14 cellular contexts compared by ENCODE assay signal in the genomic region with DNA sequence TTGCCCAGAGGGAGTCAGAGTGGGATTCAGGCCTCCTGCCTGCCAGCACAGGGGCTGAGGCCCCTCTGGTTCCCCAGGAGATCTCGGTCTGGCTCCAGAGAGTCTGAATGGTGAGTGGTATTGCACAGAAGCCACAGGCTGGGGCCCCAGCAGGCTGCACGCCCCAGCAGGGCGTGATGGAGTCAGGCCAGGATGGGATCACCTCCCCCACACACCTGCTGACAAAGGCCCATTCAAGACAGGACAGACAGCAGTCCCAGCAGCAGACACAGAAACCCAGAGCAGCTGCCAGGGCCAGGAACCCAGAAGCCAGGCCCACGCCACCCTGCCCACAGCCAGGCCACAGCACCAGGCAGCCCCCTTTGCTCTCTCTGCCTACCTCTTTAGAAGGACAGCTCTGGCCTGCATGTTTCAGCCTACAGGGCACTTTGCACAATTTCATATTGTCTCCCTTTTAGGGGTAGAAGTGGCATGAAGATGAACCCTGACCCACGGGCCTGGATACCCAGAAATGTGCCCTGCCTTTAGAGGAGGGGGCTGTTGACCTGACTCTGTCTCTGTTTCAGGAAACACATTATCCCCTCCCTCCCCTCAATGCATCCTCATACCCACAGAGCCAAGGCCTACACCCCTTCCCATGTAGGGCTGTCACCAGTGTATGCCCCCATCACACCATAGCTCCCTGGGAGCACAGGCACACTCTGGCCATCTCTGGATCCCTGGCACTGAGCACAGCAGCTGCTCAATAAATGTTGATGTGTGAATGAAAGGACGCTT. TPM values are rescaled to one million over a fixed set of nuclear protein-coding genes. Genes with fewer than 3 reads are reported as not detected.
DNase-seq lines count a peak whose midpoint lies in the region; ATAC-seq, FAIRE-seq and TF ChIP-seq lines count a peak whose summit lies in the region.
"Had no signal": no experiment of that assay in that cellular context is flagged by ENCODE, and none has a peak within 500 bp of the region (broad histone marks: within the 10 kb centered on the region; RNA-seq: fewer than 3 reads in every experiment).

No MANE protein-coding gene starts in this region.

- H2BK5ac ChIP-seq in H9 (ENCODE audit: insufficient read length, low read length) = no peak overlapping the region

- H2AK5ac ChIP-seq in H9 (ENCODE audit: insufficient read length, low read length) = no peak overlapping the region

- H2BK12ac ChIP-seq in H9 (ENCODE audit: insufficient read length, low read depth, low read length) = no peak overlapping the region

- peak in 1 of 2 donors; percentile 32 for DNase-seq in cardiac muscle cell (ENCODE audit: low read depth in 1 of 2, low spot score in 1 of 2)
- no peak for DNase-seq in Right ventricle myocardium superior
- peak; percentile 64 for DNase-seq in RPMI8226
- peak; percentile 50 for DNase-seq in midbrain (lab: John Stamatoyannopoulos, UW)
- peak; percentile 59 for DNase-seq in urothelium cell line (ENCODE audit: low spot score)
- DNase-seq in H9 = no peak
- no peak for DNase-seq in HT-29 (ENCODE audit: low spot score)
- no peak for DNase-seq in CD1c-positive myeloid dendritic cell (ENCODE audit: extremely low spot score)
- DNase-seq: AML-193, occipital lobe, PC-3 had no signal

- no peak overlapping the region for H3K4me3 ChIP-seq in cardiac muscle cell

- no peak for FAIRE-seq in urothelium cell line (lab: Jason Lieb, UNC)
- FAIRE-seq: TTC549 had no signal

- H3T11ph ChIP-seq in H9 (ENCODE audit: low read length) = no peak overlapping the region

- H3K27me3 ChIP-seq in cardiac muscle cell = no peaks in the 10 kb centered on the region
- no peaks in the 10 kb centered on the region; the same call in 1 of the 2 replicates for H3K27me3 ChIP-seq in H9 (ENCODE audit: insufficient read depth, low read length)

- no peak overlapping the region; the same call in 1 of the 2 replicates for H3K14ac ChIP-seq in H9 (ENCODE audit: insufficient read depth, low read length)

- H3K4me3 Mint-ChIP-seq in H9 = no peak overlapping the region; a peak in 1 of 5 replicates
- H3K4me3 Mint-ChIP-seq: activated T-helper 17 cell treated with anti-CD3 and anti-CD28 coated beads, Interleukin-2, amount 50 U/mL, for 72 hours; IgD-negative memory B cell had no signal

- no peak overlapping the region for H2BK20ac ChIP-seq in H9 (ENCODE audit: low read depth, low read length, poor library complexity, severe bottlenecking)

- no peak overlapping the region for H2AFZ ChIP-seq in H9 (ENCODE audit: low read length)

- H3K9ac ChIP-seq in H9 (ENCODE audit: extremely low read depth, insufficient read length, low read length) = no peak overlapping the region

- peak overlapping the region; percentile 61 for H3K27ac ChIP-seq in cardiac muscle cell
- H3K27ac ChIP-seq in H9 (ENCODE audit: insufficient read length, low read depth, low read length) = no peak overlapping the region

- H4K5ac ChIP-seq in H9 (ENCODE audit: insufficient read length, low read depth, low read length) = no peak overlapping the region

- H4K91ac ChIP-seq in H9 (ENCODE audit: insufficient read length, low read depth, low read length) = no peak overlapping the region

- peaks cover 7% of the 10 kb centered on the region for H3K23me2 ChIP-seq in H9 (ENCODE audit: insufficient read length, low read depth, low read length, poor library complexity, severe bottlenecking)

- peak overlapping the region in 1 of 3 experiments; percentile 45; a peak in 3 of 7 replicates for H3K27ac Mint-ChIP-seq in H9
- H3K27ac Mint-ChIP-seq: activated T-helper 17 cell treated with anti-CD3 and anti-CD28 coated beads, Interleukin-2, amount 50 U/mL, for 72 hours had no signal

- no peak overlapping the region for H2BK15ac ChIP-seq in H9 (ENCODE audit: low read depth, low read length)

- peaks cover 40 to 66% of the 10 kb centered on the region in 2 experiments for H3K4me1 Mint-ChIP-seq in H9

- no peaks in the 10 kb centered on the region for H3K9me3 Mint-ChIP-seq in H9
- H3K9me3 Mint-ChIP-seq: activated T-helper 17 cell treated with anti-CD3 and anti-CD28 coated beads, Interleukin-2, amount 50 U/mL, for 72 hours; IgD-negative memory B cell had no signal

- no peak overlapping the region for H3K56ac ChIP-seq in H9 (ENCODE audit: insufficient read length, low read depth, low read length)

- no peaks in the 10 kb centered on the region for H3K9me3 ChIP-seq in cardiac muscle cell (ENCODE audit: low read depth)
- H3K9me3 ChIP-seq in H9 (ENCODE audit: control insufficient read depth, low read depth, low read length) = no peaks in the 10 kb centered on the region

- TF ChIP-seq CTCF in cardiac muscle cell (IDR thresholded peaks at IDR 0.05; ENCODE audit: low read depth, low read length) (no peak), H9 (conservative IDR thresholded peaks at IDR 0.05) (no peak)

- no CpG with 5 or more reads among the region's 6 CpGs for WGBS in H9 (ENCODE audit: extremely low coverage, insufficient read length, low lambda C conversion rate)

- no peak overlapping the region for H4K8ac ChIP-seq in H9 (replicated peaks; ENCODE audit: insufficient read length, low read depth, low read length)

- intact Hi-C loops in Right ventricle myocardium superior (cut with DNase I) = no loop called here

- no peaks in the 10 kb centered on the region for H4K20me1 ChIP-seq in H9 (ENCODE audit: control insufficient read depth, insufficient read depth, insufficient read length)

- H3K79me1 ChIP-seq in H9 (ENCODE audit: insufficient read depth, low read depth, low read length, poor library complexity, severe bottlenecking) = no peaks in the 10 kb centered on the region

- peaks cover 39% of the 10 kb centered on the region for H3K27me3 Mint-ChIP-seq in H9 (ENCODE audit: low read depth)

- H3K36me3 Mint-ChIP-seq in H9 (ENCODE audit: insufficient read depth in 1 of 3, low read depth in 3 of 3) = 0 out of 7 replicates have a peak, but pooled peaks cover 0 to 3% (median 0%) of the 10 kb centered on the region in 3 experiments

- no peak overlapping the region for H3K18ac ChIP-seq in H9 (ENCODE audit: insufficient read length, low read depth, low read length)

- no peak overlapping the region for H2BK120ac ChIP-seq in H9 (ENCODE audit: low read depth, low read length, poor library complexity, severe bottlenecking)

- ATAC-seq in Right ventricle myocardium superior (ENCODE audit: poor library complexity) = no peak
- ATAC-seq: activated T-helper 17 cell treated with anti-CD3 and anti-CD28 coated beads, Interleukin-2, amount 50 U/mL, for 72 hours; PC-3 had no signal

- no peak overlapping the region for H3K23ac ChIP-seq in H9 (ENCODE audit: insufficient read length, low read depth, low read length)

- H3K79me2 ChIP-seq in H9 (ENCODE audit: insufficient read depth, low read length) = no peaks in the 10 kb centered on the region

- no peaks in the 10 kb centered on the region for H3K36me3 ChIP-seq in cardiac muscle cell

- H3K4ac ChIP-seq in H9 (ENCODE audit: low read depth, low read length) = no peak overlapping the region

- H3K4me1 ChIP-seq in cardiac muscle cell (ENCODE audit: low read depth) = peaks cover 41% of the 10 kb centered on the region
- peaks cover 10% of the 10 kb centered on the region; the same call in 1 of the 2 replicates for H3K4me1 ChIP-seq in H9 (ENCODE audit: insufficient read depth, low read length)

- no peak overlapping the region for H3K4me2 ChIP-seq in H9 (ENCODE audit: insufficient read depth, insufficient read length, low read length)

RNA-seq across cellular contexts. Expression of a gene that starts 6.1 kb away (rescaled TPM):
- total RNA-seq in cardiac muscle cell (324 and 403 TPM in 2 replicates), Right ventricle myocardium superior (34.6 TPM), H9 (2021) (16.3 and 18.3 TPM in 2 replicates)
- polyA plus RNA-seq in cardiac muscle cell = 310 and 541 TPM in 2 replicates
- total RNA-seq in HT-29 (2014; rRNA removed; shearing (Covaris generic)) = not detected in 2 replicates
- total RNA-seq: PC-3 had no signal
- polyA plus RNA-seq: IgD-negative memory B cell had no signal

RNA-seq across cellular contexts. Expression of a gene that starts 45.8 kb away (rescaled TPM):
- total RNA-seq in cardiac muscle cell (0.07 and 2.4 TPM in 2 replicates), Right ventricle myocardium superior (1.4 TPM), H9 (2021) (0.70 and 0.79 TPM in 2 replicates)
- 2.3 and 4.4 TPM in 2 replicates for polyA plus RNA-seq in cardiac muscle cell
- 2.4 and 6.1 TPM in 2 replicates for total RNA-seq in HT-29 (2014; rRNA removed; shearing (Covaris generic))
- total RNA-seq: PC-3 had no signal
- polyA plus RNA-seq: IgD-negative memory B cell had no signal

RNA-seq across cellular contexts. Expression of a gene that starts 58.8 kb away (rescaled TPM):
- total RNA-seq in cardiac muscle cell (0.04 and 0.66 TPM in 2 replicates), Right ventricle myocardium superior (not detected), H9 (2021) (0.35 and 0.50 TPM in 2 replicates)
- polyA plus RNA-seq in cardiac muscle cell = 0.40 TPM in 1 of 2 replicates, not detected in the other
- 2.8 and 3.1 TPM in 2 replicates for total RNA-seq in HT-29 (2014; rRNA removed; shearing (Covaris generic))

Comparison
In these comparisons a context has a peak if more than half of its experiments do, and no peak if none do; other contexts are left out.
1. DNase-seq: peak in RPMI8226 (single experiment), midbrain (single experiment) and urothelium cell line (single experiment); none in Right ventricle myocardium superior (single experiment), H9 (single experiment), HT-29 (single experiment) and CD1c-positive myeloid dendritic cell (single experiment).
2. RNA of a gene that starts 6.1 kb away (total RNA-seq): 324 to 403 TPM in cardiac muscle cell, 34.6 TPM in Right ventricle myocardium superior (single experiment) and 16.3 to 18.3 TPM in H9; not detected in HT-29; every median in the first group is over 10 times any median in the second.